Comparison of ENCODE assay signal across 17 cellular contexts in genomic region chr19:44908074-44908835, GRCh38. TPM values are rescaled to one million over a fixed set of nuclear protein-coding genes. Genes with fewer than 3 reads are reported as not detected.
DNase-seq lines count a peak whose midpoint lies in the region; ATAC-seq and TF ChIP-seq lines count a peak whose summit lies in the region.
"Had no signal": no experiment of that assay in that cellular context is flagged by ENCODE, and none has a peak within 500 bp of the region (broad histone marks: within the 10 kb centered on the region; RNA-seq: fewer than 3 reads in every experiment).

No MANE protein-coding gene starts in this region.

- peaks cover 35% of the 10 kb centered on the region for H3K4me1 Mint-ChIP-seq in neural crest cell
- peaks cover 23% of the 10 kb centered on the region for H3K4me1 Mint-ChIP-seq in stimulated activated naive CD8-positive, alpha-beta T cell treated with anti-CD3 and anti-CD28 coated beads, Interleukin-15, amount 100 ng/mL, for 72 hours

- CTCF ChIA-PET in RWPE1 (lab: Yijun Ruan, JAX): interaction anchor here (1.6 kb wide), 1 partner anchor 44 kb away, joined by 3 read pairs; no protein-coding TSS in a partner anchor

- peak overlapping the region; percentile 58 for H3K4me3 Mint-ChIP-seq in neural crest cell
- H3K4me3 Mint-ChIP-seq in stimulated activated naive CD8-positive, alpha-beta T cell treated with anti-CD3 and anti-CD28 coated beads, Interleukin-15, amount 100 ng/mL, for 72 hours: no peak overlapping the region
- H3K4me3 Mint-ChIP-seq: CD8-positive, alpha-beta memory T cell had no signal

- H3K4me3 ChIP-seq in H7 (ENCODE audit: insufficient read depth, low read depth, low read length) (no peak overlapping the region), fibroblast of pulmonary artery (replicated peaks; ENCODE audit: low read depth, low read length) (peak overlapping the region; percentile 24)
- H3K4me3 ChIP-seq: BLaER1 treated with 17β-estradiol and CSF1 and Interleukin-3, amounts not matched to agents 10 nM and 100 nM had no signal

- H3K9me3 Mint-ChIP-seq in neural crest cell: no peaks in the 10 kb centered on the region
- H3K9me3 Mint-ChIP-seq in stimulated activated naive CD8-positive, alpha-beta T cell treated with anti-CD3 and anti-CD28 coated beads, Interleukin-15, amount 100 ng/mL, for 72 hours: no peaks in the 10 kb centered on the region
- H3K9me3 Mint-ChIP-seq: CD8-positive, alpha-beta memory T cell had no signal

- POLR2A ChIA-PET in RWPE1 (lab: Yijun Ruan, JAX; ENCODE audit: low non-redundant PET): no interaction called here

- H3K27ac ChIP-seq in RWPE1: peak overlapping the region; percentile 40
- H3K27ac ChIP-seq: BLaER1 treated with 17β-estradiol and CSF1 and Interleukin-3, amounts not matched to agents 10 nM and 100 nM had no signal

- TF ChIP-seq CTCF in RWPE1 (conservative IDR thresholded peaks at IDR 0.05; ENCODE audit: low read depth) (no peak), fibroblast of pulmonary artery (IDR thresholded peaks at IDR 0.05; ENCODE audit: low read length, missing control alignments) (no peak), neural crest cell (conservative IDR thresholded peaks at IDR 0.05) (no peak)

- H3K27me3 Mint-ChIP-seq in neural crest cell (ENCODE audit: low read depth): peaks cover 38% of the 10 kb centered on the region
- H3K27me3 Mint-ChIP-seq in stimulated activated naive CD8-positive, alpha-beta T cell treated with anti-CD3 and anti-CD28 coated beads, Interleukin-15, amount 100 ng/mL, for 72 hours: peaks cover 75% of the 10 kb centered on the region

- no peaks in the 10 kb centered on the region for H3K27me3 ChIP-seq in H7 (ENCODE audit: control insufficient read depth, insufficient read depth, low read length)

- H3K36me3 Mint-ChIP-seq in neural crest cell (ENCODE audit: low read depth): peaks cover 3% of the 10 kb centered on the region

- H3K36me3 ChIP-seq in H7 (replicated peaks; ENCODE audit: control insufficient read depth, insufficient read depth, low read length): peaks cover 12% of the 10 kb centered on the region

- DNase-seq in H7: peak; percentile 53
- no peak for DNase-seq in RWPE1 (ENCODE audit: low spot score)
- no peak for DNase-seq in fibroblast of pulmonary artery (ENCODE audit: low read depth)
- no peak for DNase-seq in neural crest cell (ENCODE audit: low read depth, low spot score)
- DNase-seq in stimulated activated naive CD8-positive, alpha-beta T cell treated with anti-CD3 and anti-CD28 coated beads, Interleukin-15, amount 100 ng/mL, for 72 hours: no peak
- DNase-seq: CD8-positive, alpha-beta memory T cell; DND-41; NCI-H1105; NCI-H2081 treated with DMSO at 0.1 percent for 48 hours; NCI-H748 treated with DMSO at 0.1 percent for 48 hours; NK-92 treated with Interleukin-12 subunit alpha and Interleukin-12 subunit beta, amount 100 ng/mL, for 24 hours; SHP77 treated with DMSO at 0.1 percent for 48 hours had no signal

- no peak for ATAC-seq in stimulated activated naive CD8-positive, alpha-beta T cell treated with anti-CD3 and anti-CD28 coated beads, Interleukin-15, amount 100 ng/mL, for 72 hours
- ATAC-seq in HG02623 (IDR thresholded peaks at IDR 0.05; ENCODE audit: unreplicated experiment) (no peak), HG02870 (IDR thresholded peaks at IDR 0.05; ENCODE audit: unreplicated experiment) (no peak)

- H3K27ac Mint-ChIP-seq in neural crest cell (ENCODE audit: unreplicated experiment): no peak overlapping the region
- no peak overlapping the region for H3K27ac Mint-ChIP-seq in stimulated activated naive CD8-positive, alpha-beta T cell treated with anti-CD3 and anti-CD28 coated beads, Interleukin-15, amount 100 ng/mL, for 72 hours

RNA-seq across cellular contexts. Expression of gene APOE, which starts 2.7 kb away (rescaled TPM):
- 826 and 994 TPM in 2 replicates for total RNA-seq in H7 (2014; rRNA removed; shearing (Covaris generic))
- 12.2 and 13.1 TPM in 2 replicates for total RNA-seq in neural crest cell

RNA-seq across cellular contexts. Expression of gene APOC1, which starts 6.2 kb away (rescaled TPM):
- total RNA-seq in H7 (2014; rRNA removed; shearing (Covaris generic)): 65.6 and 139 TPM in 2 replicates
- 24.9 and 25.4 TPM in 2 replicates for total RNA-seq in neural crest cell

RNA-seq across cellular contexts. Expression of gene TOMM40, which starts 17.2 kb away (rescaled TPM):
- total RNA-seq in H7 (2014; rRNA removed; shearing (Covaris generic)): 160 and 204 TPM in 2 replicates
- total RNA-seq in neural crest cell: 141 and 147 TPM in 2 replicates

RNA-seq across cellular contexts. Expression of gene APOC4, which starts 33.8 kb away (rescaled TPM):
- total RNA-seq in H7 (2014; rRNA removed; shearing (Covaris generic)): not detected in 2 replicates
- total RNA-seq in neural crest cell: not detected in 2 replicates
- total RNA-seq: CD8-positive, alpha-beta memory T cell; NCI-H460; OCI-LY7 had no signal

RNA-seq across cellular contexts. Expression of gene APOC2, which starts 37.6 kb away (rescaled TPM):
- not detected in 2 replicates for total RNA-seq in H7 (2014; rRNA removed; shearing (Covaris generic))
- total RNA-seq in neural crest cell: not detected in 2 replicates
- total RNA-seq: CD8-positive, alpha-beta memory T cell; NCI-H460 had no signal

Comparison
In these comparisons a context has a peak if more than half of its experiments do, and no peak if none do; other contexts are left out.
1. RNA of gene APOE, which starts 2.7 kb away (total RNA-seq): 826 to 994 TPM in H7; 12.2 to 13.1 TPM in neural crest cell; every median in the first group is over 10 times any median in the second.